15 cellular contexts compared by ENCODE assay signal in the genomic region with DNA sequence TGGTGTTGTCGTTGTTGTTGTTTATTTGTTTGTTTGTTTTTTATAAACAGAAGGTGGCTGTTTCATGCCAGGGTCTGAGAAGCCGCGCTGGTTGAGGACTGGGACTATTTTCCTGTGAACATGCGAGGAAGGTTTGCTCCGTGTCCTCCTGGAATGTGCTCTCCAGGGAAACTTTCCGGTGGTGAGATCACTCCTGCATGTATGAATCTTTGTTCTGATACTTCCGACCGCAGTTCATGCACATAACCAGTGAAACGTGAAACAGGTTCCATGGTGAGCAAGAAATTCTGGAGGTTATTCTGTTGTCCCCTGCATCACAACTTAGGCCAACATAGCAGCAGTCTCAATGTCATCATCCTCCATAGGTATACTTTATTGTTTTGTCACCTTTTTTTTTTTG.
"Had no signal": no experiment of that assay in that cellular context is flagged by ENCODE, and none has a peak within 500 bp of the region (broad histone marks: within the 10 kb centered on the region; RNA-seq: fewer than 3 reads in every experiment).

No MANE protein-coding gene starts in this region.

- H3K4me3 Mint-ChIP-seq: activated CD4-positive, alpha-beta memory T cell treated with anti-CD3 and anti-CD28 coated beads for 36 hours; activated naive CD8-positive, alpha-beta T cell treated with anti-CD3 and anti-CD28 coated beads for 36 hours; naive thymus-derived CD8-positive, alpha-beta T cell had no signal

- H3K9me3 Mint-ChIP-seq: activated CD4-positive, alpha-beta memory T cell treated with anti-CD3 and anti-CD28 coated beads for 36 hours; activated naive CD8-positive, alpha-beta T cell treated with anti-CD3 and anti-CD28 coated beads for 36 hours had no signal

- ATAC-seq: lower lobe of right lung; naive thymus-derived CD8-positive, alpha-beta T cell had no signal

- H3K36me3 Mint-ChIP-seq: activated CD4-positive, alpha-beta memory T cell treated with anti-CD3 and anti-CD28 coated beads for 36 hours; activated naive CD8-positive, alpha-beta T cell treated with anti-CD3 and anti-CD28 coated beads for 36 hours; naive thymus-derived CD8-positive, alpha-beta T cell had no signal

- FAIRE-seq: bronchial epithelial cell, frontal cortex, kidney, pancreas had no signal

- H3K36me3 ChIP-seq: lower lobe of right lung, pancreas, thyroid gland, vagina had no signal

- DNase-seq: activated CD4-positive, alpha-beta memory T cell treated with anti-CD3 and anti-CD28 coated beads for 36 hours; activated CD4-positive, alpha-beta T cell treated with anti-CD3 and anti-CD28 coated beads for 1 hour; activated gamma-delta T cell treated with Interleukin-2 at 50 U/mL for 16 hours; activated naive CD8-positive, alpha-beta T cell treated with anti-CD3 and anti-CD28 coated beads for 36 hours; activated T-cell treated with anti-CD3 and anti-CD28 coated beads, Interleukin-2, amount 50 U/mL, for 48 hours; kidney; lower lobe of right lung; naive thymus-derived CD8-positive, alpha-beta T cell; pancreas; T-helper 9 cell; thyroid gland had no signal

- H3K4me1 ChIP-seq: pancreas, vagina had no signal

- H3K4me3 ChIP-seq: lower lobe of right lung, pancreas, skin epidermis, thyroid gland, vagina had no signal

- H3K9me3 ChIP-seq: lower lobe of right lung, pancreas, thyroid gland, vagina had no signal

- H3K27ac Mint-ChIP-seq: activated CD4-positive, alpha-beta memory T cell treated with anti-CD3 and anti-CD28 coated beads for 36 hours; activated naive CD8-positive, alpha-beta T cell treated with anti-CD3 and anti-CD28 coated beads for 36 hours; naive thymus-derived CD8-positive, alpha-beta T cell had no signal

- H3K27me3 ChIP-seq: pancreas, thyroid gland, vagina had no signal

- H3K27ac ChIP-seq: lower lobe of right lung, pancreas, skin epidermis, thyroid gland, vagina had no signal
